8 cellular contexts compared by ENCODE assay signal in the genomic region with DNA sequence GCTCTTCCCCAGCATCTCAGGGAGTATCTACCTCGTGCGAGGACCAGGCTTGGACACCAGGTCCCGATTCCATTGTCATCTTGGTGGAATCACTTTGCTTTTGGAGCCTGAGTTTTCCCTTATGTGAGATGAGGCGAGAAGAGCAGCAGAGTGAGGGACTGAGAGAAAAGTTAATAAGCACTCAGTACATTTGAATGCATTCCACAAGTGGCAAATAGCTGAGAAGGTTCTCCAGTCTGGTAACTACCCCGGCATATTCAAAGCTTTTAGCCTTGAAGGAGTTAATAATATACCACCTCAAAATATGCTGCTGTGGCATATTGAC. TPM values are rescaled to one million over a fixed set of nuclear protein-coding genes. Genes with fewer than 3 reads are reported as not detected.
DNase-seq lines count a peak whose midpoint lies in the region; ATAC-seq and TF ChIP-seq lines count a peak whose summit lies in the region.

No MANE protein-coding gene starts in this region.

- H2AFZ ChIP-seq in neuronal stem cell (ENCODE audit: low read length): peak overlapping the region; percentile 72

- POLR2A ChIA-PET in CD8-positive, alpha-beta T cell (lab: Charles Lee): interaction anchor here (1.0 to 2.9 kb wide), 14 partner anchors 9 to 58 kb away, joined by 3 to 62 read pairs (median 5); partner anchors contain the start of gene GPR65

- H3K4ac ChIP-seq in neuronal stem cell (ENCODE audit: low read length): no peak overlapping the region

- H3K9ac ChIP-seq in HUES64 (ENCODE audit: low read depth, low read length) (peak overlapping the region; percentile 87), neuronal stem cell (ENCODE audit: low read depth, low read length, poor library complexity) (peak overlapping the region; percentile 27)

- no peak overlapping the region for H3K23ac ChIP-seq in neuronal stem cell (ENCODE audit: low read depth, low read length, poor library complexity)

- H3K14ac ChIP-seq in neuronal stem cell (ENCODE audit: low read length): peak overlapping the region; percentile 32

- no peaks in the 10 kb centered on the region for H3K9me3 ChIP-seq in CD8-positive, alpha-beta T cell (ENCODE audit: low read length)
- H3K9me3 ChIP-seq in HUES64 (ENCODE audit: insufficient read depth, low read depth, low read length) (no peaks in the 10 kb centered on the region), neuronal stem cell (replicated peaks in 1 of 2; ENCODE audit: control insufficient read depth in 2 of 2, insufficient read depth in 1 of 2, low read depth in 1 of 2, low read length in 2 of 2) (peaks cover 0 to 5% of the 10 kb centered on the region in 2 donors)

- H3K4me1 ChIP-seq in CD8-positive, alpha-beta T cell (ENCODE audit: insufficient read depth, low read length): peaks cover 42% of the 10 kb centered on the region
- peaks cover 6% of the 10 kb centered on the region; the same call in 1 of the 2 replicates for H3K4me1 ChIP-seq in HUES64 (ENCODE audit: insufficient read depth, low read length)
- H3K4me1 ChIP-seq in neuronal stem cell (ENCODE audit: control insufficient read depth in 2 of 2, insufficient read depth in 1 of 2, low read depth in 1 of 2, low read length in 2 of 2): peaks cover 3 to 4% of the 10 kb centered on the region in 2 donors

- CTCF ChIA-PET in CD8-positive, alpha-beta T cell (lab: Charles Lee): interaction anchor here (0.8 to 3.5 kb wide), 8 partner anchors 9 to 175 kb away, joined by 4 to 14 read pairs (median 4); no protein-coding TSS in a partner anchor

- TF ChIP-seq CTCF in CD8-positive, alpha-beta T cell (IDR thresholded peaks at IDR 0.05): peak; percentile 6
- no peak for TF ChIP-seq CTCF in dorsolateral prefrontal cortex (IDR thresholded peaks at IDR 0.05 in 54 of 56, conservative IDR thresholded peaks at IDR 0.05 in 2 of 56; ENCODE audit: low read depth in 1 of 56, partially characterized antibody in 56 of 56)

- H3K79me1 ChIP-seq in neuronal stem cell (ENCODE audit: low read depth, low read length): peaks cover under 1% of the 10 kb centered on the region

- intact Hi-C loops in CD8-positive, alpha-beta T cell (cut with DNase I, micrococcal nuclease): loop anchor here (1.0 to 10.0 kb wide), 6 partner anchors 13 to 1421 kb away; partner anchors contain the start of genes FOXN3 (in 1 of the 2), PTPN21 (in 1 of the 2) and ZC3H14 (in 1 of the 2)
- intact Hi-C loops in dorsolateral prefrontal cortex (cut with DNase I): loop anchor here (5.0 to 10.0 kb wide), 4 partner anchors 391 to 569 kb away; partner anchors contain the start of genes SPATA7 (in 2 of the 2), PTPN21 (in 1 of the 2) and ZC3H14 (in 1 of the 2)

- H3K4me1 Mint-ChIP-seq in CD8-positive, alpha-beta T cell (ENCODE audit: low read depth): peaks cover 72% of the 10 kb centered on the region

- H2AK5ac ChIP-seq in neuronal stem cell (ENCODE audit: low read depth, low read length): no peak overlapping the region

- WGBS in HUES64: 58% methylated on average over 5 of the region's 5 CpGs
- WGBS in neuronal stem cell (ENCODE audit: extremely low coverage in 2 of 2, insufficient read length in 2 of 2, insufficient replicate concordance in 1 of 2), 2 donors: no CpG with 5 or more reads among the region's 5 CpGs

- peak overlapping the region; percentile 98 for H3K27ac Mint-ChIP-seq in CD8-positive, alpha-beta T cell

- peak overlapping the region; percentile 73 for H4K8ac ChIP-seq in neuronal stem cell (ENCODE audit: low read depth, low read length)

- H3K36me3 Mint-ChIP-seq in CD8-positive, alpha-beta T cell: peaks cover 3% of the 10 kb centered on the region

- H3K4me2 ChIP-seq in neuronal stem cell (ENCODE audit: insufficient read depth, low read length, poor library complexity, severe bottlenecking): peak overlapping the region; percentile 51

- peak overlapping the region; percentile 59 for H3K4me3 ChIP-seq in CD8-positive, alpha-beta T cell (ENCODE audit: low read depth, low read length)
- H3K4me3 ChIP-seq in HUES64 (ENCODE audit: low read length) (peak overlapping the region; percentile 72), dorsolateral prefrontal cortex (peak overlapping the region; percentile 61 to 92 (median 79)), neuronal stem cell (ENCODE audit: low read length in 2 of 2) (peak overlapping the region in 1 of 2 donors; percentile 58)

- DNase-seq in CD8-positive, alpha-beta T cell: no peak
- DNase-seq in dorsolateral prefrontal cortex: no peak
- no peak for DNase-seq in neuronal stem cell (ENCODE audit: low spot score)
- no peak for DNase-seq in NCI-H69 (lab: John Stamatoyannopoulos, UW)
- no peak for DNase-seq in germinal center (ENCODE audit: low spot score)
- DNase-seq in HCEC 1CT: no peak

- no peak overlapping the region for H2BK12ac ChIP-seq in neuronal stem cell (ENCODE audit: low read length)

- H3K27ac ChIP-seq in CD8-positive, alpha-beta T cell (ENCODE audit: low read depth, low read length): peak overlapping the region; percentile 83
- peak overlapping the region; percentile 78 for H3K27ac ChIP-seq in HUES64 (ENCODE audit: low read depth, low read length)
- H3K27ac ChIP-seq in dorsolateral prefrontal cortex: peak overlapping the region; percentile 72 to 99 (median 97)
- H3K27ac ChIP-seq in neuronal stem cell (replicated peaks; ENCODE audit: low read length): peak overlapping the region; percentile 27

- no peaks in the 10 kb centered on the region for H3K27me3 ChIP-seq in CD8-positive, alpha-beta T cell (ENCODE audit: insufficient read depth, low read length)
- H3K27me3 ChIP-seq in HUES64 (ENCODE audit: insufficient read depth, low read length) (no peaks in the 10 kb centered on the region), dorsolateral prefrontal cortex (no peaks in the 10 kb centered on the region), neuronal stem cell (ENCODE audit: control insufficient read depth in 3 of 3, insufficient read depth in 3 of 3, low read depth in 1 of 3, low read length in 3 of 3) (peaks cover 0 to 4% (median 0%) of the 10 kb centered on the region in 3 experiments)

- H2BK5ac ChIP-seq in neuronal stem cell (ENCODE audit: low read length): no peak overlapping the region

- no peak overlapping the region for H4K91ac ChIP-seq in neuronal stem cell (ENCODE audit: low read depth, low read length, poor library complexity)

- H3K27me3 Mint-ChIP-seq in CD8-positive, alpha-beta T cell (ENCODE audit: low read depth): no peaks in the 10 kb centered on the region

- no peak for ATAC-seq in CD8-positive, alpha-beta T cell
- ATAC-seq in GM21825 (IDR thresholded peaks at IDR 0.05; ENCODE audit: unreplicated experiment): no peak

- H2BK15ac ChIP-seq in neuronal stem cell (ENCODE audit: low read length): no peak overlapping the region

- no peaks in the 10 kb centered on the region for H3K36me3 ChIP-seq in CD8-positive, alpha-beta T cell (ENCODE audit: insufficient read depth, low read length)
- no peaks in the 10 kb centered on the region for H3K36me3 ChIP-seq in HUES64 (ENCODE audit: insufficient read depth, low read length)
- no peaks in the 10 kb centered on the region for H3K36me3 ChIP-seq in neuronal stem cell (replicated peaks in 1 of 2; ENCODE audit: control insufficient read depth in 2 of 2, insufficient read depth in 2 of 2, low read length in 2 of 2)

- peak overlapping the region; percentile 96 for H3K18ac ChIP-seq in neuronal stem cell (ENCODE audit: low read length)

- H3K9me3 Mint-ChIP-seq in CD8-positive, alpha-beta T cell: no peaks in the 10 kb centered on the region

- H2BK120ac ChIP-seq in neuronal stem cell (ENCODE audit: low read depth, low read length): peak overlapping the region; percentile 10

- peak overlapping the region; percentile 90 for H3K4me3 Mint-ChIP-seq in CD8-positive, alpha-beta T cell

RNA-seq across cellular contexts. Expression of gene GALC, which starts 0.5 kb away (rescaled TPM):
- total RNA-seq in CD8-positive, alpha-beta T cell: 10 to 100 TPM; 14.9 to 16.3 TPM
- 11.4 TPM for polyA plus RNA-seq in HUES64 (2013, experiment 1 of 2)
- 15.8 TPM for polyA plus RNA-seq in HUES64 (2013, experiment 2 of 2)
- total RNA-seq in dorsolateral prefrontal cortex: 10 to 100 TPM; 23.9 to 65.1 (median 41.0) TPM
- polyA plus RNA-seq in neuronal stem cell (2013, experiment 1 of 2): 21.4 TPM
- polyA plus RNA-seq in neuronal stem cell (2013, experiment 2 of 2): 22.5 TPM

RNA-seq across cellular contexts. Expression of gene GPR65, which starts 11.5 kb away (rescaled TPM):
- 10 to 100 TPM; 10.9 to 12.2 TPM for total RNA-seq in CD8-positive, alpha-beta T cell
- not detected for polyA plus RNA-seq in HUES64 (2013, experiment 1 of 2)
- not detected for polyA plus RNA-seq in HUES64 (2013, experiment 2 of 2)
- total RNA-seq in dorsolateral prefrontal cortex: 1 to 10 TPM in 37 of 120 experiments, under 1 TPM in 82, not detected in 1; 0.13 to 3.1 (median 0.69) TPM
- under 0.01 TPM for polyA plus RNA-seq in neuronal stem cell (2013, experiment 1 of 2)
- polyA plus RNA-seq in neuronal stem cell (2013, experiment 2 of 2): not detected

Comparison
In these comparisons a context has a peak if more than half of its experiments do, and no peak if none do; other contexts are left out.
1. H3K27ac ChIP-seq: peak in every context shown above with its lines; median percentile 97 in dorsolateral prefrontal cortex; 83 in CD8-positive, alpha-beta T cell; 78 in HUES64; 27 in neuronal stem cell.